11 cellular contexts compared by ENCODE assay signal in the genomic region with DNA sequence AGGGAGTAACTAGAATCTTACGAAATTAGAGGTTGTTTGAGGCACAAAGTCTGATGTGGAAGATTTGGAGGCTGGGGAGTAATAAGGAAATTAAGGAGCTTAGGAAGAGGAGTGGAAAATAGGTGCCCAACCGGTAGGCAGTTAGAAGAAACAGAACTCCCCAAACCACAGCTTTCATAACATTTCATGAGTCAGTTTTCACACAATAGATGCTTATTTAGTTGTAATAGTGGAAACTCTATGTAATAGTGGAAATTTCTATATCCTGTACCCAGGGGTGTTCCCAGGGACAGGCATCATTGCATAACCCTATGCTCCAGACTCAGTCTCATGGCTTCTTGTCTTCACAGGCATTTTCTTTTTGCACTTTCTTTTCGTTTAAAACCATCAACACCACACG. TPM values are rescaled to one million over a fixed set of nuclear protein-coding genes. Genes with fewer than 3 reads are reported as not detected.
A peak's percentile ranks its signal among the peaks of the same experiment; 100 is the strongest.
DNase-seq lines count a peak whose midpoint lies in the region; ATAC-seq and TF ChIP-seq lines count a peak whose summit lies in the region.
"Had no signal": no experiment of that assay in that cellular context is flagged by ENCODE, and none has a peak within 500 bp of the region (broad histone marks: within the 10 kb centered on the region; RNA-seq: fewer than 3 reads in every experiment).

No MANE protein-coding gene starts in this region.

- H3K79me2 ChIP-seq in OCI-LY7 (ENCODE audit: insufficient read depth, low read depth, low read length): no peaks in the 10 kb centered on the region

- H2BK120ac ChIP-seq in IMR-90 (ENCODE audit: low read depth, low read length) (no peak overlapping the region), mesenchymal stem cell (ENCODE audit: low read depth, low read length) (no peak overlapping the region)

- H2BK12ac ChIP-seq in mesenchymal stem cell (ENCODE audit: low read length in 2 of 2): no peak overlapping the region

- H3K4me2 ChIP-seq in IMR-90 (ENCODE audit: low read depth, low read length): peak overlapping the region; percentile 71; the same call in 1 of the 2 replicates
- H3K4me2 ChIP-seq in mesenchymal stem cell (ENCODE audit: low read length, poor library complexity, severe bottlenecking): no peak overlapping the region
- H3K4me2 ChIP-seq in OCI-LY7 (ENCODE audit: low read length): no peak overlapping the region

- no CpG with 5 or more reads among the region's 4 CpGs for WGBS in IMR-90 (ENCODE audit: extremely low coverage in 2 of 2, insufficient read length in 1 of 2), 2 experiments
- WGBS in mesenchymal stem cell: 92% methylated on average over 2 of the region's 4 CpGs

- no peak overlapping the region for H2BK15ac ChIP-seq in IMR-90 (ENCODE audit: low read depth, low read length)
- H2BK15ac ChIP-seq in mesenchymal stem cell (ENCODE audit: low read depth, poor library complexity, severe bottlenecking): no peak overlapping the region

- in situ Hi-C loops in IMR-90 (cut with MboI; ENCODE audit: low sequenced_read_pairs) (no loop called here), astrocyte of the spinal cord (cut with HindIII; ENCODE audit: low sequenced_read_pairs) (no loop called here)

- no peak overlapping the region for H3K27ac ChIP-seq in IMR-90 (ENCODE audit: insufficient read depth, low read length)
- no peak overlapping the region for H3K27ac ChIP-seq in mesenchymal stem cell (ENCODE audit: low read length, poor library complexity, severe bottlenecking)
- H3K27ac ChIP-seq in dorsolateral prefrontal cortex: peak overlapping the region in 1 of 59 donors; percentile 4
- no peak overlapping the region for H3K27ac ChIP-seq in OCI-LY7 (ENCODE audit: low read depth, low read length, poor library complexity, severe bottlenecking)
- H3K27ac ChIP-seq: VCaP had no signal

- H4K20me1 ChIP-seq in IMR-90 (ENCODE audit: insufficient read depth, low read length): no peaks in the 10 kb centered on the region
- no peaks in the 10 kb centered on the region for H4K20me1 ChIP-seq in OCI-LY7 (ENCODE audit: insufficient read depth, low read length)

- H3K56ac ChIP-seq in IMR-90 (ENCODE audit: extremely low read depth, insufficient read depth, low read length): no peak overlapping the region

- H4K5ac ChIP-seq in IMR-90 (ENCODE audit: low read depth, low read length): no peak overlapping the region

- peaks cover 3% of the 10 kb centered on the region; the same call in 1 of the 2 replicates for H3K9me1 ChIP-seq in IMR-90 (ENCODE audit: insufficient read depth, low read length)

- H3K9me2 ChIP-seq in OCI-LY7 (ENCODE audit: insufficient read depth, low read length): no peaks in the 10 kb centered on the region

- H4K91ac ChIP-seq in IMR-90 (ENCODE audit: insufficient read depth, low read depth, low read length) (no peak overlapping the region), mesenchymal stem cell (ENCODE audit: low read length) (no peak overlapping the region)

- H3K4ac ChIP-seq in IMR-90 (ENCODE audit: low read depth, low read length): no peak overlapping the region
- no peak overlapping the region for H3K4ac ChIP-seq in mesenchymal stem cell (ENCODE audit: low read depth in 1 of 2, low read length in 2 of 2)

- no peak for TF ChIP-seq POLR2A in IMR-90 (IDR thresholded peaks at IDR 0.05; ENCODE audit: low read depth, low read length)

- H3K9ac ChIP-seq in IMR-90 (ENCODE audit: low read depth, low read length) (no peak overlapping the region), mesenchymal stem cell (ENCODE audit: low read length) (peak overlapping the region; percentile 20)

- H2AK9ac ChIP-seq in IMR-90 (replicated peaks; ENCODE audit: low read depth, low read length, poor library complexity): no peak overlapping the region

- H3K9me3 ChIP-seq in IMR-90 (ENCODE audit: control insufficient read depth, insufficient read depth, low read length) (no peaks in the 10 kb centered on the region), mesenchymal stem cell (ENCODE audit: control insufficient read depth, low read length) (no peaks in the 10 kb centered on the region), OCI-LY7 (ENCODE audit: low read length) (no peaks in the 10 kb centered on the region)

- no peak for TF ChIP-seq RAD21 in IMR-90 (IDR thresholded peaks at IDR 0.05; ENCODE audit: low read length)

- dilution Hi-C loops in IMR-90 (cut with HindIII; ENCODE audit: low sequenced_read_pairs, unreplicated experiment): no loop called here

- TF ChIP-seq CTCF in IMR-90 (conservative IDR thresholded peaks at IDR 0.05; ENCODE audit: low read depth, low read length) (no peak), astrocyte of the spinal cord (IDR thresholded peaks at IDR 0.05; ENCODE audit: low read depth, low read length) (no peak), dorsolateral prefrontal cortex (IDR thresholded peaks at IDR 0.05 in 54 of 56, conservative IDR thresholded peaks at IDR 0.05 in 2 of 56; ENCODE audit: low read depth in 1 of 56, partially characterized antibody in 56 of 56) (no peak), OCI-LY7 (conservative IDR thresholded peaks at IDR 0.05; ENCODE audit: low read length) (no peak)

- no peaks in the 10 kb centered on the region for H3K27me3 ChIP-seq in IMR-90 (ENCODE audit: control insufficient read depth, insufficient read depth, low read length)
- no peaks in the 10 kb centered on the region for H3K27me3 ChIP-seq in mesenchymal stem cell (ENCODE audit: control insufficient read depth in 1 of 2, insufficient read depth in 1 of 2, low read length in 2 of 2)
- H3K27me3 ChIP-seq in dorsolateral prefrontal cortex: no peaks in the 10 kb centered on the region

- peaks cover 4% of the 10 kb centered on the region for H3K36me3 ChIP-seq in IMR-90 (ENCODE audit: control insufficient read depth, insufficient read depth, low read length)
- H3K36me3 ChIP-seq in mesenchymal stem cell (ENCODE audit: control insufficient read depth in 1 of 2, insufficient read depth in 2 of 2, low read depth in 1 of 2, low read length in 2 of 2): peaks cover 9 to 29% of the 10 kb centered on the region in 2 experiments
- H3K36me3 ChIP-seq in OCI-LY7 (ENCODE audit: insufficient read depth, low read length): no peaks in the 10 kb centered on the region

- H4K8ac ChIP-seq in IMR-90 (ENCODE audit: low read depth in 2 of 2, low read length in 2 of 2) (no peak overlapping the region), mesenchymal stem cell (ENCODE audit: low read length) (no peak overlapping the region)

- H3K79me1 ChIP-seq in IMR-90 (ENCODE audit: low read depth in 1 of 2, low read length in 2 of 2) (no peaks in the 10 kb centered on the region), mesenchymal stem cell (replicated peaks; ENCODE audit: low read length, poor library complexity, severe bottlenecking) (no peaks in the 10 kb centered on the region)

- ATAC-seq in IMR-90 (ENCODE audit: low read depth) (peak; percentile 65), HG02678 (IDR thresholded peaks at IDR 0.05; ENCODE audit: unreplicated experiment) (no peak)

- H3K4me1 ChIP-seq in IMR-90 (ENCODE audit: control insufficient read depth, insufficient read depth, low read length) (peaks cover 1% of the 10 kb centered on the region; the same call in 1 of the 2 replicates), mesenchymal stem cell (ENCODE audit: control insufficient read depth, insufficient read depth, low read depth, low read length) (no peaks in the 10 kb centered on the region), OCI-LY7 (ENCODE audit: insufficient read depth, low read length, poor library complexity, severe bottlenecking) (no peaks in the 10 kb centered on the region)

- CTCF ChIA-PET in IMR-90 (lab: Yijun Ruan, JAX): interaction anchor here (0.5 to 1.1 kb wide), 4 partner anchors 10 to 251 kb away, joined by 3 to 4 read pairs (median 3); no protein-coding TSS in a partner anchor
- CTCF ChIA-PET in OCI-LY7 (lab: Charles Lee; ENCODE audit: unreplicated experiment): no interaction called here

- H3K4me3 ChIP-seq in IMR-90 (ENCODE audit: insufficient read depth, low read depth, low read length) (no peak overlapping the region), astrocyte of the spinal cord (ENCODE audit: low read depth, low read length) (no peak overlapping the region), mesenchymal stem cell (ENCODE audit: insufficient read depth in 1 of 2, low read depth in 1 of 2, low read length in 2 of 2) (no peak overlapping the region), dorsolateral prefrontal cortex (no peak overlapping the region), OCI-LY7 (ENCODE audit: low read depth, low read length, poor library complexity, severe bottlenecking) (no peak overlapping the region)

- H3K23ac ChIP-seq in IMR-90 (ENCODE audit: low read depth, low read length) (no peak overlapping the region), mesenchymal stem cell (ENCODE audit: low read length in 2 of 2) (no peak overlapping the region)

- POLR2A ChIA-PET in IMR-90 (lab: Charles Lee; ENCODE audit: unreplicated experiment): no interaction called here
- POLR2A ChIA-PET in OCI-LY7 (lab: Charles Lee): interaction anchor here (0.6 kb wide), 1 partner anchor 31 kb away, joined by 5 read pairs; no protein-coding TSS in a partner anchor

- intact Hi-C loops in IMR-90 (cut with micrococcal nuclease): no loop called here
- intact Hi-C loops in dorsolateral prefrontal cortex (cut with DNase I): no loop called here
- intact Hi-C loops in OCI-LY7 (cut with micrococcal nuclease; ENCODE audit: unreplicated experiment): no loop called here

- H2BK20ac ChIP-seq in IMR-90 (ENCODE audit: low read depth, low read length): no peak overlapping the region

- DNase-seq in AG20443 (ENCODE audit: low spot score): peak; percentile 55
- DNase-seq in IMR-90: peak; percentile 67
- DNase-seq in astrocyte of the spinal cord (ENCODE audit: low read depth, low spot score): peak; percentile 63
- peak; percentile 94 for DNase-seq in mesenchymal stem cell
- DNase-seq in dorsolateral prefrontal cortex: no peak
- no peak for DNase-seq in OCI-LY7 (ENCODE audit: low spot score)
- no peak for DNase-seq in NCI-H510A treated with DMSO at 0.1 percent for 48 hours (lab: John Stamatoyannopoulos, UW)
- DNase-seq: NCI-H1930; stimulated activated CD8-positive, alpha-beta memory T cell treated with anti-CD3 and anti-CD28 coated beads, Interleukin-4, amount 100 ng/mL, for 48 hours had no signal

- no peak overlapping the region for H3K18ac ChIP-seq in IMR-90 (ENCODE audit: low read depth, low read length)
- H3K18ac ChIP-seq in mesenchymal stem cell (ENCODE audit: low read depth in 1 of 2, low read length in 2 of 2): no peak overlapping the region

- H2AFZ ChIP-seq in IMR-90 (replicated peaks; ENCODE audit: low read length, poor library complexity): no peak overlapping the region
- H2AFZ ChIP-seq in mesenchymal stem cell (ENCODE audit: low read depth, low read length): no peak overlapping the region
- H2AFZ ChIP-seq in OCI-LY7 (ENCODE audit: low read length): no peak overlapping the region

- no peak overlapping the region for H2AK5ac ChIP-seq in IMR-90 (ENCODE audit: low read depth, low read length)
- no peak overlapping the region for H2AK5ac ChIP-seq in mesenchymal stem cell (ENCODE audit: low read length, severe bottlenecking)

- BruUV-seq in IMR-90 (replicated peaks; lab: Mats Ljungman, UMichigan): no TSS peak
- no TSS peak for BruUV-seq in OCI-LY7 (replicated peaks; lab: Mats Ljungman, UMichigan)

- H2BK5ac ChIP-seq in IMR-90 (ENCODE audit: low read depth, low read length, poor library complexity, severe bottlenecking) (no peak overlapping the region), mesenchymal stem cell (ENCODE audit: low read depth, low read length, poor library complexity, severe bottlenecking) (no peak overlapping the region)

- H3K14ac ChIP-seq in IMR-90 (replicated peaks; ENCODE audit: low read depth, low read length) (no peak overlapping the region), mesenchymal stem cell (ENCODE audit: low read length in 2 of 2) (no peak overlapping the region)

RNA-seq across cellular contexts. Expression of a gene that starts 8.3 kb away (rescaled TPM):
- 0.28 and 0.36 TPM in 2 replicates for total RNA-seq in IMR-90 (2012; rRNA removed)
- polyA plus RNA-seq in IMR-90 (2012; rRNA removed): 0.31 and 0.42 TPM in 2 replicates
- 0.29 and 0.34 TPM in 2 replicates for polyA plus RNA-seq in IMR-90 (2012; cell fraction: cytosol; rRNA removed)
- 0.07 and 0.08 TPM in 2 replicates for polyA plus RNA-seq in IMR-90 (2012; cell fraction: nucleus; rRNA removed; ENCODE audit: low replicate concordance)
- polyA plus RNA-seq in mesenchymal stem cell (2013, experiment 1 of 2): 7.6 TPM
- polyA plus RNA-seq in mesenchymal stem cell (2013, experiment 2 of 2): 7.4 TPM
- 10 to 100 TPM in 30 of 120 experiments, 1 to 10 TPM in 90; 1.1 to 23.1 (median 7.0) TPM for total RNA-seq in dorsolateral prefrontal cortex
- not detected in 2 replicates for total RNA-seq in OCI-LY7 (2014; rRNA removed; shearing (Covaris generic))
- not detected in 2 replicates for total RNA-seq in OCI-LY7 (2022)

RNA-seq across cellular contexts. Expression of a gene that starts 24.2 kb away (rescaled TPM):
- 37.3 and 44.2 TPM in 2 replicates for total RNA-seq in IMR-90 (2012; rRNA removed)
- polyA plus RNA-seq in IMR-90 (2012; rRNA removed): 32.2 and 35.6 TPM in 2 replicates
- 14.7 and 15.9 TPM in 2 replicates for polyA plus RNA-seq in IMR-90 (2012; cell fraction: cytosol; rRNA removed)
- 15.0 and 44.7 TPM in 2 replicates for polyA plus RNA-seq in IMR-90 (2012; cell fraction: nucleus; rRNA removed; ENCODE audit: low replicate concordance)
- polyA plus RNA-seq in mesenchymal stem cell (2013, experiment 1 of 2): 14.4 TPM
- polyA plus RNA-seq in mesenchymal stem cell (2013, experiment 2 of 2): 14.2 TPM
- 100 to 1,000 TPM in 108 of 120 experiments, 10 to 100 TPM in 12; 52.7 to 220 (median 150) TPM for total RNA-seq in dorsolateral prefrontal cortex
- total RNA-seq in OCI-LY7 (2014; rRNA removed; shearing (Covaris generic)): 34.7 and 35.6 TPM in 2 replicates
- total RNA-seq in OCI-LY7 (2022): 27.1 and 29.0 TPM in 2 replicates

RNA-seq across cellular contexts. Expression of a gene that starts 25.3 kb away (rescaled TPM):
- total RNA-seq in IMR-90 (2012; rRNA removed) (3.0 and 3.9 TPM in 2 replicates), dorsolateral prefrontal cortex (10 to 100 TPM; 13.4 to 28.9 (median 16.8) TPM), OCI-LY7 (2022) (9.3 and 9.9 TPM in 2 replicates)
- polyA plus RNA-seq in IMR-90 (2012; rRNA removed): 8.4 and 8.5 TPM in 2 replicates
- polyA plus RNA-seq in IMR-90 (2012; cell fraction: cytosol; rRNA removed): 2.5 and 5.1 TPM in 2 replicates
- 12.8 and 13.4 TPM in 2 replicates for polyA plus RNA-seq in IMR-90 (2012; cell fraction: nucleus; rRNA removed; ENCODE audit: low replicate concordance)
- 12.5 TPM for polyA plus RNA-seq in mesenchymal stem cell (2013, experiment 1 of 2)
- polyA plus RNA-seq in mesenchymal stem cell (2013, experiment 2 of 2): 11.9 TPM
- total RNA-seq in OCI-LY7 (2014; rRNA removed; shearing (Covaris generic)): 4.1 and 5.7 TPM in 2 replicates

Comparison
In these comparisons a context has a peak if more than half of its experiments do, and no peak if none do; other contexts are left out.
1. DNase-seq: peak in AG20443 (single experiment), IMR-90 (single experiment), astrocyte of the spinal cord (single experiment) and mesenchymal stem cell (single experiment); none in dorsolateral prefrontal cortex (0 of 10), OCI-LY7 (single experiment) and NCI-H510A treated with DMSO at 0.1 percent for 48 hours (single experiment).